ENCODE assay signal across 8 cellular contexts in the genomic region with DNA sequence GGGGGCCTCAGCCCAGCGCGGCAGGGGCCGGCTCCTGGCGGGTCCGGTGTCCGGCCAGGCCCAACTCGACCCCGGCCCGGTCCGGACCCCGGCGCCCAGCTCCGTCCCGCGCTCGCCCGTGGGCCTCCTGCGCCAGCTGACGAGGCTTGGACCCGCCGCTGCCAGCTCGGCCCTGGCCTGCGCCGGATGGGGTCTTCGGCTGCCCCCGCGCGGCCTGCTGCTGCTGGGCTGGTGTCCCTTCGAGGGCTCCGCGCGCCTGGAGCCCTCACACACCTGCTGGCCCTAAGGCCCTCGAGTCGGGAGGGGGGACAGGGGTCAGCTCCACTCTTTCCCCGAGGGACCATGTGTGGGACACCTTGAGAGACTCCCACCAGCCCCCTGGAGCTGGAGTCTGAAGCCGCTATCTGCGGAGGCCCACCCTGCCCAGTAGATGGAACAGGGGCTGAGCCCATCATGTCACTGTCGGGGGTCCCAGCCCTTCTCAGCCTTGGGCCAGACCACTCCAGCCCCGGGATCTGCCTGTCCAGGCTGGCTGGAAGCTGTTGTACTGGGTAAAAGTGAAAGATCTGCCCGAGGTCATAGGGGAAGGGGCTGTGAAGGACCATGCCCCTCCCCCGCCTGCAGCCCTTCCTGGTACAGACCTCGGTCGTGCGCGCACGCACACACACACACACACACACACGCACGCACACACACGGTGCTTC. TPM values are rescaled to one million over a fixed set of nuclear protein-coding genes. Genes with fewer than 3 reads are reported as not detected.
DNase-seq lines count a peak whose midpoint lies in the region; ATAC-seq, FAIRE-seq and TF ChIP-seq lines count a peak whose summit lies in the region.

No MANE protein-coding gene starts in this region.

- H3K9me2 ChIP-seq in GM23338 (ENCODE audit: insufficient read depth): no peaks in the 10 kb centered on the region

- POLR2A ChIA-PET in activated CD4-positive, alpha-beta memory T cell treated with anti-CD3 and anti-CD28 coated beads for 36 hours (lab: Charles Lee): no interaction called here

- TF ChIP-seq CTCF in GM23338 (conservative IDR thresholded peaks at IDR 0.05; ENCODE audit: low read depth in 2 of 2) (peak; percentile 22 to 67; a peak in 3 of 4 replicates), right atrium auricular region (IDR thresholded peaks at IDR 0.05) (peak in 1 of 2 donors; percentile 61)

- DNase-seq in D341Med (ENCODE audit: low spot score) (peak; percentile 63), GM23338 (ENCODE audit: low spot score) (peak; percentile 65), right atrium auricular region (ENCODE audit: low spot score) (no peak), SW480 (ENCODE audit: low spot score) (no peak), germinal center (ENCODE audit: low spot score) (no peak), frontal cortex (ENCODE audit: low spot score in 2 of 2) (no peak)
- peak; percentile 36 for DNase-seq in activated CD4-positive, alpha-beta memory T cell treated with anti-CD3 and anti-CD28 coated beads for 36 hours

- H3K9me3 ChIP-seq in right atrium auricular region (no peaks in the 10 kb centered on the region), skeletal muscle tissue (ENCODE audit: control insufficient read depth in 3 of 3, low read length in 3 of 3) (no peaks in the 10 kb centered on the region)

- H3K36me3 ChIP-seq in GM23338 (ENCODE audit: insufficient read depth) (no peaks in the 10 kb centered on the region), right atrium auricular region (no peaks in the 10 kb centered on the region), skeletal muscle tissue (ENCODE audit: control insufficient read depth in 3 of 3, insufficient read depth in 3 of 3, low read length in 3 of 3) (no peaks in the 10 kb centered on the region)

- peaks cover 6% of the 10 kb centered on the region; the same call in 2 of the 3 replicates for H3K36me3 Mint-ChIP-seq in GM23338 (ENCODE audit: low read depth)
- no peaks in the 10 kb centered on the region for H3K36me3 Mint-ChIP-seq in activated CD4-positive, alpha-beta memory T cell treated with anti-CD3 and anti-CD28 coated beads for 36 hours

- H3K4me2 ChIP-seq in GM23338: peak overlapping the region; percentile 72

- peak overlapping the region; percentile 43; the same call in 1 of the 2 replicates for H3K4me3 ChIP-seq in GM23338
- H3K4me3 ChIP-seq in right atrium auricular region: peak overlapping the region; percentile 33 to 86
- peak overlapping the region in 2 of 3 donors; percentile 56 to 62 for H3K4me3 ChIP-seq in skeletal muscle tissue (ENCODE audit: low read length in 3 of 3)

- H3K27ac Mint-ChIP-seq in GM23338: no peak overlapping the region; the same call in 1 of the 2 replicates
- peak overlapping the region; percentile 24 for H3K27ac Mint-ChIP-seq in activated CD4-positive, alpha-beta memory T cell treated with anti-CD3 and anti-CD28 coated beads for 36 hours

- FAIRE-seq in frontal cortex (lab: Jason Lieb, UNC): no peak

- H3K27ac ChIP-seq in GM23338 (ENCODE audit: low read depth) (no peak overlapping the region), right atrium auricular region (peak overlapping the region; percentile 75 to 77), skeletal muscle tissue (ENCODE audit: low read depth, low read length) (no peak overlapping the region)

- H3K27me3 ChIP-seq in GM23338 (ENCODE audit: insufficient read depth) (peaks cover 62% of the 10 kb centered on the region), right atrium auricular region (no peaks in the 10 kb centered on the region), skeletal muscle tissue (ENCODE audit: control insufficient read depth in 3 of 3, insufficient read depth in 3 of 3, low read length in 3 of 3) (peaks cover 0 to 2% (median 0%) of the 10 kb centered on the region in 3 donors)

- H4K20me1 ChIP-seq in GM23338 (replicated peaks; ENCODE audit: insufficient read depth): peaks cover 5% of the 10 kb centered on the region; the same call in 1 of the 2 replicates

- peak; percentile 6 for ATAC-seq in GM23338

- H3K4me1 ChIP-seq in GM23338 (ENCODE audit: insufficient read depth) (peaks cover 36% of the 10 kb centered on the region), right atrium auricular region (peaks cover 0 to 45% of the 10 kb centered on the region in 2 donors), skeletal muscle tissue (ENCODE audit: control insufficient read depth in 3 of 3, insufficient read depth in 3 of 3, low read length in 3 of 3) (peaks cover 17 to 34% (median 33%) of the 10 kb centered on the region in 3 donors)

- intact Hi-C loops in activated CD4-positive, alpha-beta memory T cell treated with anti-CD3 and anti-CD28 coated beads for 36 hours (cut with micrococcal nuclease): loop anchor here (5.0 to 10.0 kb wide), 3 partner anchors 192 to 582 kb away; a partner anchor contains a TSS

- H3K4me1 Mint-ChIP-seq in GM23338: peaks cover 23% of the 10 kb centered on the region
- peaks cover 4% of the 10 kb centered on the region for H3K4me1 Mint-ChIP-seq in activated CD4-positive, alpha-beta memory T cell treated with anti-CD3 and anti-CD28 coated beads for 36 hours (ENCODE audit: low read depth)

- H3K4me3 Mint-ChIP-seq in GM23338: peak overlapping the region; percentile 8; the same call in 2 of the 3 replicates
- peak overlapping the region; percentile 59 for H3K4me3 Mint-ChIP-seq in activated CD4-positive, alpha-beta memory T cell treated with anti-CD3 and anti-CD28 coated beads for 36 hours

- peak overlapping the region in 2 of 3 donors; percentile 57 to 64 for H3K9ac ChIP-seq in skeletal muscle tissue (ENCODE audit: low read depth in 1 of 3, low read length in 3 of 3)

- peaks cover 15% of the 10 kb centered on the region; the same call in 1 of the 2 replicates for H3F3A ChIP-seq in GM23338 (replicated peaks; ENCODE audit: low read depth)

- peaks cover 49% of the 10 kb centered on the region for H3K27me3 Mint-ChIP-seq in GM23338 (ENCODE audit: insufficient read depth, low read depth, poor library complexity)
- peaks cover 2% of the 10 kb centered on the region for H3K27me3 Mint-ChIP-seq in activated CD4-positive, alpha-beta memory T cell treated with anti-CD3 and anti-CD28 coated beads for 36 hours

- H3K9me3 Mint-ChIP-seq in GM23338: 0 out of 3 replicates have a peak, but pooled peaks cover 2% of the 10 kb centered on the region
- H3K9me3 Mint-ChIP-seq in activated CD4-positive, alpha-beta memory T cell treated with anti-CD3 and anti-CD28 coated beads for 36 hours: no peaks in the 10 kb centered on the region

- no peak overlapping the region for H2AFZ ChIP-seq in GM23338

- H3K79me2 ChIP-seq in GM23338 (replicated peaks; ENCODE audit: insufficient read depth): no peaks in the 10 kb centered on the region

- CTCF ChIA-PET in activated CD4-positive, alpha-beta memory T cell treated with anti-CD3 and anti-CD28 coated beads for 36 hours (lab: Charles Lee): interaction anchor here (1.3 to 13.2 kb wide), 5 partner anchors 9 to 466 kb away, joined by 3 to 532 read pairs (median 6); no protein-coding TSS in a partner anchor

TF ChIP-seq in GM23338, 12 proteins besides CTCF, POLR2A, EP300 and RAD21 (continues in another document):
- TF ChIP-seq, protein P1, sequence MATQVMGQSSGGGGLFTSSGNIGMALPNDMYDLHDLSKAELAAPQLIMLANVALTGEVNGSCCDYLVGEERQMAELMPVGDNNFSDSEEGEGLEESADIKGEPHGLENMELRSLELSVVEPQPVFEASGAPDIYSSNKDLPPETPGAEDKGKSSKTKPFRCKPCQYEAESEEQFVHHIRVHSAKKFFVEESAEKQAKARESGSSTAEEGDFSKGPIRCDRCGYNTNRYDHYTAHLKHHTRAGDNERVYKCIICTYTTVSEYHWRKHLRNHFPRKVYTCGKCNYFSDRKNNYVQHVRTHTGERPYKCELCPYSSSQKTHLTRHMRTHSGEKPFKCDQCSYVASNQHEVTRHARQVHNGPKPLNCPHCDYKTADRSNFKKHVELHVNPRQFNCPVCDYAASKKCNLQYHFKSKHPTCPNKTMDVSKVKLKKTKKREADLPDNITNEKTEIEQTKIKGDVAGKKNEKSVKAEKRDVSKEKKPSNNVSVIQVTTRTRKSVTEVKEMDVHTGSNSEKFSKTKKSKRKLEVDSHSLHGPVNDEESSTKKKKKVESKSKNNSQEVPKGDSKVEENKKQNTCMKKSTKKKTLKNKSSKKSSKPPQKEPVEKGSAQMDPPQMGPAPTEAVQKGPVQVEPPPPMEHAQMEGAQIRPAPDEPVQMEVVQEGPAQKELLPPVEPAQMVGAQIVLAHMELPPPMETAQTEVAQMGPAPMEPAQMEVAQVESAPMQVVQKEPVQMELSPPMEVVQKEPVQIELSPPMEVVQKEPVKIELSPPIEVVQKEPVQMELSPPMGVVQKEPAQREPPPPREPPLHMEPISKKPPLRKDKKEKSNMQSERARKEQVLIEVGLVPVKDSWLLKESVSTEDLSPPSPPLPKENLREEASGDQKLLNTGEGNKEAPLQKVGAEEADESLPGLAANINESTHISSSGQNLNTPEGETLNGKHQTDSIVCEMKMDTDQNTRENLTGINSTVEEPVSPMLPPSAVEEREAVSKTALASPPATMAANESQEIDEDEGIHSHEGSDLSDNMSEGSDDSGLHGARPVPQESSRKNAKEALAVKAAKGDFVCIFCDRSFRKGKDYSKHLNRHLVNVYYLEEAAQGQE (IDR thresholded peaks at IDR 0.05; ENCODE audit: unreplicated experiment): no peak
- TF ChIP-seq EZH2phosphoT487 (IDR thresholded peaks at IDR 0.05; ENCODE audit: unreplicated experiment): no peak
- no peak for TF ChIP-seq POLR2AphosphoS5 (IDR thresholded peaks at IDR 0.05; ENCODE audit: low read depth)
- TF ChIP-seq, protein P2, sequence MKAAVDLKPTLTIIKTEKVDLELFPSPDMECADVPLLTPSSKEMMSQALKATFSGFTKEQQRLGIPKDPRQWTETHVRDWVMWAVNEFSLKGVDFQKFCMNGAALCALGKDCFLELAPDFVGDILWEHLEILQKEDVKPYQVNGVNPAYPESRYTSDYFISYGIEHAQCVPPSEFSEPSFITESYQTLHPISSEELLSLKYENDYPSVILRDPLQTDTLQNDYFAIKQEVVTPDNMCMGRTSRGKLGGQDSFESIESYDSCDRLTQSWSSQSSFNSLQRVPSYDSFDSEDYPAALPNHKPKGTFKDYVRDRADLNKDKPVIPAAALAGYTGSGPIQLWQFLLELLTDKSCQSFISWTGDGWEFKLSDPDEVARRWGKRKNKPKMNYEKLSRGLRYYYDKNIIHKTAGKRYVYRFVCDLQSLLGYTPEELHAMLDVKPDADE (IDR thresholded peaks at IDR 0.05): no peak
- no peak for TF ChIP-seq CREB1 (CRISPR knock-in tag; IDR thresholded peaks at IDR 0.05; ENCODE audit: low read depth)

RNA-seq across cellular contexts. Expression of a gene that starts 0.8 kb away (rescaled TPM):
- 22.2 and 23.5 TPM in 2 replicates for total RNA-seq in GM23338 (2014; rRNA removed; shearing (Covaris generic))
- polyA plus RNA-seq in GM23338 (2016; fragmentation: Nextera tagmentation; extraction: Ambion mirVana): 19.3 and 23.6 TPM in 2 replicates
- under 1 TPM; 0.41 to 0.69 TPM for total RNA-seq in activated CD4-positive, alpha-beta memory T cell treated with anti-CD3 and anti-CD28 coated beads for 36 hours
- total RNA-seq in right atrium auricular region (10 to 100 TPM; 17.2 to 28.7 TPM), skeletal muscle tissue (209 TPM), frontal cortex (36.7 TPM)

RNA-seq across cellular contexts. Expression of a gene that starts 42.9 kb away (rescaled TPM):
- 3.8 TPM in 1 of 2 replicates, not detected in the other for total RNA-seq in GM23338 (2014; rRNA removed; shearing (Covaris generic))
- polyA plus RNA-seq in GM23338 (2016; fragmentation: Nextera tagmentation; extraction: Ambion mirVana): 16.5 and 19.2 TPM in 2 replicates
- 1 to 10 TPM; 7.6 to 8.3 TPM for total RNA-seq in activated CD4-positive, alpha-beta memory T cell treated with anti-CD3 and anti-CD28 coated beads for 36 hours
- total RNA-seq in right atrium auricular region (1 to 10 TPM; 1.8 to 2.6 TPM), skeletal muscle tissue (not detected), frontal cortex (not detected)

Comparison
In these comparisons a context has a peak if more than half of its experiments do, and no peak if none do; other contexts are left out.
1. DNase-seq: peak in D341Med (single experiment), GM23338 (single experiment) and activated CD4-positive, alpha-beta memory T cell treated with anti-CD3 and anti-CD28 coated beads for 36 hours (single experiment); none in right atrium auricular region (single experiment), SW480 (single experiment), germinal center (single experiment) and frontal cortex (0 of 2).
2. H3K27ac ChIP-seq: peak in right atrium auricular region (2 of 2); none in GM23338 (single experiment) and skeletal muscle tissue (single experiment).
3. RNA of a gene that starts 0.8 kb away (total RNA-seq): 209 TPM in skeletal muscle tissue (single experiment), 36.7 TPM in frontal cortex (single experiment), 17.2 to 28.7 TPM in right atrium auricular region and 22.2 to 23.5 TPM in GM23338; 0.41 to 0.69 TPM in activated CD4-positive, alpha-beta memory T cell treated with anti-CD3 and anti-CD28 coated beads for 36 hours; every median in the first group is over 10 times any median in the second.
4. Peak in every context shown above with its lines, with median percentiles within 50 percentile points of each other: H3K4me3 ChIP-seq.